In genomic region chr6:109292983-109293586, GRCh38 we compare ENCODE assay signal across 14 cellular contexts.
A peak's percentile ranks its signal among the peaks of the same experiment; 100 is the strongest.
DNase-seq lines count a peak whose midpoint lies in the region; ATAC-seq and TF ChIP-seq lines count a peak whose summit lies in the region.
"Had no signal": no experiment of that assay in that cellular context is flagged by ENCODE, and none has a peak within 500 bp of the region (broad histone marks: within the 10 kb centered on the region; RNA-seq: fewer than 3 reads in every experiment).

No MANE protein-coding gene starts in this region.

- H3K9me3 Mint-ChIP-seq in osteocyte (ENCODE audit: unreplicated experiment): no peaks in the 10 kb centered on the region
- H3K9me3 Mint-ChIP-seq: CD4-positive, alpha-beta T cell had no signal

- H3K27me3 Mint-ChIP-seq in osteocyte (ENCODE audit: unreplicated experiment): peaks cover 6% of the 10 kb centered on the region

- H3K4me3 Mint-ChIP-seq in osteocyte (ENCODE audit: unreplicated experiment): no peak overlapping the region
- H3K4me3 Mint-ChIP-seq: CD4-positive, alpha-beta T cell had no signal

- H3K27ac Mint-ChIP-seq in osteocyte (ENCODE audit: unreplicated experiment): no peak overlapping the region
- H3K27ac Mint-ChIP-seq: CD4-positive, alpha-beta T cell had no signal

- ATAC-seq in esophagus mucosa: peak; percentile 76
- no peak for ATAC-seq in GM21528 (IDR thresholded peaks at IDR 0.05; ENCODE audit: low FRiP score, unreplicated experiment)
- ATAC-seq in GM21576 (IDR thresholded peaks at IDR 0.05; ENCODE audit: unreplicated experiment): no peak

- DNase-seq in ELR (ENCODE audit: low read depth) (peak; percentile 22), Peyer's patch (no peak), NCI-H2107 treated with DMSO at 0.1 percent for 48 hours (lab: John Stamatoyannopoulos, UW; ENCODE audit: unreplicated experiment) (no peak), osteocyte (ENCODE audit: extremely low spot score, unreplicated experiment) (no peak)
- DNase-seq: CD4-positive, alpha-beta T cell; NCI-H1105; NCI-H1694 treated with DMSO at 0.1 percent for 48 hours; NCI-H446 treated with DMSO at 0.1 percent for 48 hours; NCI-H748 treated with DMSO at 0.1 percent for 48 hours; RPMI8226 had no signal

- H3K36me3 Mint-ChIP-seq in osteocyte (ENCODE audit: unreplicated experiment): no peaks in the 10 kb centered on the region

- TF ChIP-seq CTCF in 22Rv1 (IDR thresholded peaks at IDR 0.05) (no peak), Peyer's patch (IDR thresholded peaks at IDR 0.05) (no peak), osteocyte (IDR thresholded peaks at IDR 0.05) (no peak)

- no peak for TF ChIP-seq POLR2A in Peyer's patch (IDR thresholded peaks at IDR 0.05)

- H3K4me1 Mint-ChIP-seq in osteocyte (ENCODE audit: unreplicated experiment): peaks cover 4% of the 10 kb centered on the region

- no peaks in the 10 kb centered on the region for H3K36me3 ChIP-seq in Peyer's patch

- H3K4me1 ChIP-seq in Peyer's patch: peaks cover 0 to 25% (median 0%) of the 10 kb centered on the region in 4 donors

- no peak overlapping the region for H3K4me3 ChIP-seq in Peyer's patch

- no peaks in the 10 kb centered on the region for H3K9me3 ChIP-seq in Peyer's patch

- no peaks in the 10 kb centered on the region for H3K27me3 ChIP-seq in Peyer's patch

- H3K27ac ChIP-seq in 22Rv1: peak overlapping the region; percentile 58
- H3K27ac ChIP-seq in Peyer's patch: peak overlapping the region in 3 of 4 donors; percentile 51 to 86 (median 75)
